ENCODE assay signal across 26 cellular contexts in the genomic region with DNA sequence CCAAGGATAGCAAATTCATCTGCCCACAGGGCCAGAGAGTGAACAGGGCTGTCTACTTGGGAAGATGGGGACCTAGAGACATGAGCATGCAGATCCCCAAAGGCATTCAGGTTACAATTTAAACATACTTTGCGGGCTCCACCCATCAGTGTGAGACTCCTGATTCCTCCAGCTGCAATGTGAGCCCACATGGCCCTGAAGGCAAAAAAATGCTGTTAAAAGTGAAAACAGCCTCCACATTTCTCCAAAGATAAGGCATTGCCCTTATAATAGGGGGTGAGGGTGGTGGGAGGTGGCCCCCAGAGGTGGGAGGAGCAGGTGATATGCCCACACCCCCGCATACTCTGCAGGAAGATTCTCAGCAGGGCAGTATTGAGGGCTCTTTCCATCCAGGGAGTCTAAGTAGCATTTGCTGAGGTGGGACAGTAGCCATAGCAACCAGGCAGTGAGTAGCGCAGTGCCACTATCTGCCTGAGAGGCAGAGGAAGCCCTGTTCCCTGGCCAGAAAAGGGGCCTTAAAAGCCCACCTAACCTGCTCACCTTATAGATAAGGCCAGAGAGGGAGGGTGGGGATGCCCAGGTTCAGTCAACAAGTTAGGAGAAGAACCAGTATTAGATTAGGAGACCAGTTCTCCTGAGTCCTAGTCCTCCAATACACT. TPM values are rescaled to one million over a fixed set of nuclear protein-coding genes. Genes with fewer than 3 reads are reported as not detected.
"Had no signal": no experiment of that assay in that cellular context is flagged by ENCODE, and none has a peak within 500 bp of the region (broad histone marks: within the 10 kb centered on the region; RNA-seq: fewer than 3 reads in every experiment).

No MANE protein-coding gene starts in this region.

- H3K36me3 ChIP-seq: esophagus squamous epithelium, neutrophil, ovary, right lobe of liver, thoracic aorta, uterus, WERI-Rb-1 had no signal

- DNase-seq: activated CD4-positive, alpha-beta memory T cell treated with anti-CD3 and anti-CD28 coated beads, Interleukin-2, amount 10 ng/mL, durations not matched to agents 7 days and 5 days; activated CD4-positive, alpha-beta T cell treated with anti-CD3 and anti-CD28 coated beads, Interleukin-2, amount 10 ng/mL, durations not matched to agents 7 days and 5 days; activated CD4-positive, CD25-positive, alpha-beta regulatory T cell treated with anti-CD3 and anti-CD28 coated beads, Interleukin-2, amount 50 U/mL, for 72 hours; activated CD8-positive, alpha-beta memory T cell treated with anti-CD3 and anti-CD28 coated beads, Interleukin-2, amount 50 U/mL, for 48 hours; activated naive CD8-positive, alpha-beta T cell treated with anti-CD3 and anti-CD28 coated beads, Interleukin-2, amount 50 U/mL, for 24 hours; activated T-cell treated with anti-CD3 and anti-CD28 coated beads, Interleukin-2, amount 50 U/mL, for 24 hours; amygdala; central memory CD4-positive, alpha-beta T cell; esophagus squamous epithelium; glutamatergic neuron; islet precursor cell; left ventricle myocardium superior; ovary; right lobe of liver; stimulated activated CD4-positive, alpha-beta T cell treated with anti-CD3 and anti-CD28 coated beads, Interleukin-4, amount 100 ng/mL, for 1 hour; stimulated activated naive CD8-positive, alpha-beta T cell treated with anti-CD3 and anti-CD28 coated beads, Interleukin-15, Interleukin-2, amounts not matched to agents 100 U/mL and 50 U/mL, for 24 hours; uterus; WERI-Rb-1 had no signal

- H3K27me3 ChIP-seq: ovary, right lobe of liver, uterus had no signal

- H3K9me3 ChIP-seq: neutrophil, ovary, right lobe of liver, thoracic aorta, uterus had no signal

- FAIRE-seq: frontal cortex, TTC549 had no signal

- H3K4me3 ChIP-seq: esophagus squamous epithelium, ovary, right lobe of liver, thoracic aorta, uterus had no signal

- ATAC-seq: activated naive CD8-positive, alpha-beta T cell treated with anti-CD3 and anti-CD28 coated beads, Interleukin-2, amount 50 U/mL, for 24 hours; left ventricle myocardium superior; right lobe of liver; stimulated activated naive CD8-positive, alpha-beta T cell treated with anti-CD3 and anti-CD28 coated beads, Interleukin-15, Interleukin-2, amounts not matched to agents 100 U/mL and 50 U/mL, for 24 hours had no signal

- H3K27ac ChIP-seq: esophagus squamous epithelium, neutrophil, ovary, right lobe of liver, thoracic aorta, uterus, WERI-Rb-1 had no signal

- H3K4me1 ChIP-seq: esophagus squamous epithelium, right lobe of liver, uterus had no signal

RNA-seq across cellular contexts. Expression of gene TGM4, which starts 31.2 kb away (rescaled TPM):
- total RNA-seq: activated CD4-positive, alpha-beta memory T cell treated with anti-CD3 and anti-CD28 coated beads, Interleukin-2, amount 10 ng/mL, durations not matched to agents 7 days and 5 days; activated CD4-positive, alpha-beta T cell treated with anti-CD3 and anti-CD28 coated beads, Interleukin-2, amount 10 ng/mL, durations not matched to agents 7 days and 5 days; esophagus squamous epithelium; frontal cortex; left ventricle myocardium superior; lung microvascular endothelial cell; mucosa of gallbladder; ovary; progenitor cell of endocrine pancreas; right lobe of liver; skeletal muscle tissue; thoracic aorta; uterus had no signal
- polyA plus RNA-seq: ovary had no signal
